2 cellular contexts compared by ENCODE assay signal in genomic region chr6:118893095-118893881, GRCh38.
TF ChIP-seq lines count a peak whose summit lies in the region.

No MANE protein-coding gene starts in this region.

TF ChIP-seq in HCT116, 20 proteins besides CTCF, POLR2A, EP300 and RAD21:
- no peak for TF ChIP-seq ZFX (IDR thresholded peaks at IDR 0.05)
- TF ChIP-seq YY1 (IDR thresholded peaks at IDR 0.05; ENCODE audit: extremely low read depth, insufficient replicate concordance, low read depth, low read length) = no peak
- TF ChIP-seq FOSL1 (IDR thresholded peaks at IDR 0.05; ENCODE audit: low read depth) = no peak
- no peak for TF ChIP-seq TCF7L2 (IDR thresholded peaks at IDR 0.05; ENCODE audit: borderline replicate concordance, extremely low read depth, insufficient read depth, insufficient read length)
- no peak for TF ChIP-seq SIN3A (IDR thresholded peaks at IDR 0.05; ENCODE audit: low read depth)
- no peak for TF ChIP-seq CEBPB (IDR thresholded peaks at IDR 0.05; ENCODE audit: low read depth)
- TF ChIP-seq EZH2phosphoT487 (IDR thresholded peaks at IDR 0.05; ENCODE audit: borderline replicate concordance) = no peak
- no peak for TF ChIP-seq ATF3 (IDR thresholded peaks at IDR 0.05)
- TF ChIP-seq JUND (IDR thresholded peaks at IDR 0.05) = no peak
- TF ChIP-seq, protein P1, sequence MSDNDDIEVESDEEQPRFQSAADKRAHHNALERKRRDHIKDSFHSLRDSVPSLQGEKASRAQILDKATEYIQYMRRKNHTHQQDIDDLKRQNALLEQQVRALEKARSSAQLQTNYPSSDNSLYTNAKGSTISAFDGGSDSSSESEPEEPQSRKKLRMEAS (IDR thresholded peaks at IDR 0.05) = no peak
- no peak for TF ChIP-seq SRF (IDR thresholded peaks at IDR 0.05; ENCODE audit: low read depth)
- no peak for TF ChIP-seq CBX3 (IDR thresholded peaks at IDR 0.05; ENCODE audit: low read depth)
- no peak for TF ChIP-seq ELF1 (IDR thresholded peaks at IDR 0.05; ENCODE audit: borderline replicate concordance, low read depth)
- TF ChIP-seq SP1 (IDR thresholded peaks at IDR 0.05; ENCODE audit: low read depth) = no peak
- no peak for TF ChIP-seq POLR2AphosphoS5 (IDR thresholded peaks at IDR 0.05; ENCODE audit: low read depth, low read length)

TF ChIP-seq in HepG2, 621 proteins besides CTCF, POLR2A, EP300 and RAD21 (continues in another document):
- no peak for TF ChIP-seq CBFB (CRISPR knock-in tag; IDR thresholded peaks at IDR 0.05)
- TF ChIP-seq TCF12 (IDR thresholded peaks at IDR 0.05) = no peak
- no peak for TF ChIP-seq TCF12 (CRISPR knock-in tag; IDR thresholded peaks at IDR 0.05)
- TF ChIP-seq, protein P2, sequence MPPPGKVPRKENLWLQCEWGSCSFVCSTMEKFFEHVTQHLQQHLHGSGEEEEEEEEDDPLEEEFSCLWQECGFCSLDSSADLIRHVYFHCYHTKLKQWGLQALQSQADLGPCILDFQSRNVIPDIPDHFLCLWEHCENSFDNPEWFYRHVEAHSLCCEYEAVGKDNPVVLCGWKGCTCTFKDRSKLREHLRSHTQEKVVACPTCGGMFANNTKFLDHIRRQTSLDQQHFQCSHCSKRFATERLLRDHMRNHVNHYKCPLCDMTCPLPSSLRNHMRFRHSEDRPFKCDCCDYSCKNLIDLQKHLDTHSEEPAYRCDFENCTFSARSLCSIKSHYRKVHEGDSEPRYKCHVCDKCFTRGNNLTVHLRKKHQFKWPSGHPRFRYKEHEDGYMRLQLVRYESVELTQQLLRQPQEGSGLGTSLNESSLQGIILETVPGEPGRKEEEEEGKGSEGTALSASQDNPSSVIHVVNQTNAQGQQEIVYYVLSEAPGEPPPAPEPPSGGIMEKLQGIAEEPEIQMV (CRISPR knock-in tag; IDR thresholded peaks at IDR 0.05; ENCODE audit: low read depth) = no peak
- TF ChIP-seq ZNF746 (CRISPR knock-in tag; IDR thresholded peaks at IDR 0.05) = no peak
- 0 out of 2 replicates have a peak, but pooled peaks have one; percentile 40 for TF ChIP-seq ZNF550 (CRISPR knock-in tag; IDR thresholded peaks at IDR 0.05; ENCODE audit: borderline replicate concordance)
- TF ChIP-seq ZC3H13 (CRISPR knock-in tag; IDR thresholded peaks at IDR 0.05) = no peak
- TF ChIP-seq ZNF446 (CRISPR knock-in tag; IDR thresholded peaks at IDR 0.05) = no peak
- TF ChIP-seq CHD2 (IDR thresholded peaks at IDR 0.05; ENCODE audit: low read depth, low read length) = no peak
- TF ChIP-seq, protein P3, sequence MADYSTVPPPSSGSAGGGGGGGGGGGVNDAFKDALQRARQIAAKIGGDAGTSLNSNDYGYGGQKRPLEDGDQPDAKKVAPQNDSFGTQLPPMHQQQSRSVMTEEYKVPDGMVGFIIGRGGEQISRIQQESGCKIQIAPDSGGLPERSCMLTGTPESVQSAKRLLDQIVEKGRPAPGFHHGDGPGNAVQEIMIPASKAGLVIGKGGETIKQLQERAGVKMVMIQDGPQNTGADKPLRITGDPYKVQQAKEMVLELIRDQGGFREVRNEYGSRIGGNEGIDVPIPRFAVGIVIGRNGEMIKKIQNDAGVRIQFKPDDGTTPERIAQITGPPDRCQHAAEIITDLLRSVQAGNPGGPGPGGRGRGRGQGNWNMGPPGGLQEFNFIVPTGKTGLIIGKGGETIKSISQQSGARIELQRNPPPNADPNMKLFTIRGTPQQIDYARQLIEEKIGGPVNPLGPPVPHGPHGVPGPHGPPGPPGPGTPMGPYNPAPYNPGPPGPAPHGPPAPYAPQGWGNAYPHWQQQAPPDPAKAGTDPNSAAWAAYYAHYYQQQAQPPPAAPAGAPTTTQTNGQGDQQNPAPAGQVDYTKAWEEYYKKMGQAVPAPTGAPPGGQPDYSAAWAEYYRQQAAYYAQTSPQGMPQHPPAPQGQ (CRISPR knock-in tag; IDR thresholded peaks at IDR 0.05; ENCODE audit: borderline replicate concordance) = no peak
- TF ChIP-seq IRX3 (CRISPR knock-in tag; IDR thresholded peaks at IDR 0.05; ENCODE audit: borderline replicate concordance, low read depth) = no peak
- no peak for TF ChIP-seq ZNF770 (CRISPR knock-in tag; IDR thresholded peaks at IDR 0.05)
- TF ChIP-seq, protein P4, sequence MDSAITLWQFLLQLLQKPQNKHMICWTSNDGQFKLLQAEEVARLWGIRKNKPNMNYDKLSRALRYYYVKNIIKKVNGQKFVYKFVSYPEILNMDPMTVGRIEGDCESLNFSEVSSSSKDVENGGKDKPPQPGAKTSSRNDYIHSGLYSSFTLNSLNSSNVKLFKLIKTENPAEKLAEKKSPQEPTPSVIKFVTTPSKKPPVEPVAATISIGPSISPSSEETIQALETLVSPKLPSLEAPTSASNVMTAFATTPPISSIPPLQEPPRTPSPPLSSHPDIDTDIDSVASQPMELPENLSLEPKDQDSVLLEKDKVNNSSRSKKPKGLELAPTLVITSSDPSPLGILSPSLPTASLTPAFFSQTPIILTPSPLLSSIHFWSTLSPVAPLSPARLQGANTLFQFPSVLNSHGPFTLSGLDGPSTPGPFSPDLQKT (CRISPR knock-in tag; IDR thresholded peaks at IDR 0.05; ENCODE audit: borderline replicate concordance) = no peak
- TF ChIP-seq ZBTB7B (CRISPR knock-in tag; IDR thresholded peaks at IDR 0.05) = no peak
- TF ChIP-seq, protein P5, sequence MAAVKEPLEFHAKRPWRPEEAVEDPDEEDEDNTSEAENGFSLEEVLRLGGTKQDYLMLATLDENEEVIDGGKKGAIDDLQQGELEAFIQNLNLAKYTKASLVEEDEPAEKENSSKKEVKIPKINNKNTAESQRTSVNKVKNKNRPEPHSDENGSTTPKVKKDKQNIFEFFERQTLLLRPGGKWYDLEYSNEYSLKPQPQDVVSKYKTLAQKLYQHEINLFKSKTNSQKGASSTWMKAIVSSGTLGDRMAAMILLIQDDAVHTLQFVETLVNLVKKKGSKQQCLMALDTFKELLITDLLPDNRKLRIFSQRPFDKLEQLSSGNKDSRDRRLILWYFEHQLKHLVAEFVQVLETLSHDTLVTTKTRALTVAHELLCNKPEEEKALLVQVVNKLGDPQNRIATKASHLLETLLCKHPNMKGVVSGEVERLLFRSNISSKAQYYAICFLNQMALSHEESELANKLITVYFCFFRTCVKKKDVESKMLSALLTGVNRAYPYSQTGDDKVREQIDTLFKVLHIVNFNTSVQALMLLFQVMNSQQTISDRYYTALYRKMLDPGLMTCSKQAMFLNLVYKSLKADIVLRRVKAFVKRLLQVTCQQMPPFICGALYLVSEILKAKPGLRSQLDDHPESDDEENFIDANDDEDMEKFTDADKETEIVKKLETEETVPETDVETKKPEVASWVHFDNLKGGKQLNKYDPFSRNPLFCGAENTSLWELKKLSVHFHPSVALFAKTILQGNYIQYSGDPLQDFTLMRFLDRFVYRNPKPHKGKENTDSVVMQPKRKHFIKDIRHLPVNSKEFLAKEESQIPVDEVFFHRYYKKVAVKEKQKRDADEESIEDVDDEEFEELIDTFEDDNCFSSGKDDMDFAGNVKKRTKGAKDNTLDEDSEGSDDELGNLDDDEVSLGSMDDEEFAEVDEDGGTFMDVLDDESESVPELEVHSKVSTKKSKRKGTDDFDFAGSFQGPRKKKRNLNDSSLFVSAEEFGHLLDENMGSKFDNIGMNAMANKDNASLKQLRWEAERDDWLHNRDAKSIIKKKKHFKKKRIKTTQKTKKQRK (IDR thresholded peaks at IDR 0.05; ENCODE audit: low read length) = no peak
- TF ChIP-seq ZNF383 (CRISPR knock-in tag; IDR thresholded peaks at IDR 0.05; ENCODE audit: borderline replicate concordance) = no peak
- TF ChIP-seq ZNF879 (CRISPR knock-in tag; IDR thresholded peaks at IDR 0.05) = 0 out of 2 replicates have a peak, but pooled peaks have one; percentile 56
- TF ChIP-seq ZNF564 (CRISPR knock-in tag; IDR thresholded peaks at IDR 0.05) = no peak
- TF ChIP-seq ONECUT2 (CRISPR knock-in tag; IDR thresholded peaks at IDR 0.05) = no peak
- no peak for TF ChIP-seq SP4 (CRISPR knock-in tag; IDR thresholded peaks at IDR 0.05)
- TF ChIP-seq LCORL (IDR thresholded peaks at IDR 0.05) = peak; percentile 76; the same call in 1 of the 2 replicates
- TF ChIP-seq LCORL (CRISPR knock-in tag; IDR thresholded peaks at IDR 0.05) = 0 out of 2 replicates have a peak, but pooled peaks have one; percentile 9
- TF ChIP-seq PLRG1 (conservative IDR thresholded peaks at IDR 0.05) = no peak
- no peak for TF ChIP-seq FOXC1 (CRISPR knock-in tag; IDR thresholded peaks at IDR 0.05; ENCODE audit: borderline replicate concordance)
- TF ChIP-seq ZNF333 (CRISPR knock-in tag; IDR thresholded peaks at IDR 0.05; ENCODE audit: borderline replicate concordance) = no peak
- TF ChIP-seq MLLT10 (CRISPR knock-in tag; IDR thresholded peaks at IDR 0.05) = no peak
- no peak for TF ChIP-seq CCDC6 (CRISPR knock-in tag; IDR thresholded peaks at IDR 0.05)
- TF ChIP-seq ZNF124 (CRISPR knock-in tag; IDR thresholded peaks at IDR 0.05) = no peak
- 0 out of 2 replicates have a peak, but pooled peaks have one; percentile 12 for TF ChIP-seq KLF15 (CRISPR knock-in tag; IDR thresholded peaks at IDR 0.05; ENCODE audit: borderline replicate concordance)
- no peak for TF ChIP-seq SIX4 (CRISPR knock-in tag; IDR thresholded peaks at IDR 0.05)
- TF ChIP-seq MAFF (IDR thresholded peaks at IDR 0.05; ENCODE audit: low read depth, low read length) = no peak
- TF ChIP-seq TSC22D2 (CRISPR knock-in tag; IDR thresholded peaks at IDR 0.05; ENCODE audit: borderline replicate concordance) = no peak
- 0 out of 2 replicates have a peak, but pooled peaks have one; percentile 29 for TF ChIP-seq ARID2 (CRISPR knock-in tag; IDR thresholded peaks at IDR 0.05; ENCODE audit: borderline replicate concordance)
- no peak for TF ChIP-seq KLF6 (CRISPR knock-in tag; IDR thresholded peaks at IDR 0.05)
- TF ChIP-seq HNRNPL (IDR thresholded peaks at IDR 0.05; ENCODE audit: low read depth, low read length) = no peak
- TF ChIP-seq ZNF766 (CRISPR knock-in tag; IDR thresholded peaks at IDR 0.05; ENCODE audit: borderline replicate concordance) = no peak
- no peak for TF ChIP-seq ZNF121 (CRISPR knock-in tag; IDR thresholded peaks at IDR 0.05)
- TF ChIP-seq, protein P6, sequence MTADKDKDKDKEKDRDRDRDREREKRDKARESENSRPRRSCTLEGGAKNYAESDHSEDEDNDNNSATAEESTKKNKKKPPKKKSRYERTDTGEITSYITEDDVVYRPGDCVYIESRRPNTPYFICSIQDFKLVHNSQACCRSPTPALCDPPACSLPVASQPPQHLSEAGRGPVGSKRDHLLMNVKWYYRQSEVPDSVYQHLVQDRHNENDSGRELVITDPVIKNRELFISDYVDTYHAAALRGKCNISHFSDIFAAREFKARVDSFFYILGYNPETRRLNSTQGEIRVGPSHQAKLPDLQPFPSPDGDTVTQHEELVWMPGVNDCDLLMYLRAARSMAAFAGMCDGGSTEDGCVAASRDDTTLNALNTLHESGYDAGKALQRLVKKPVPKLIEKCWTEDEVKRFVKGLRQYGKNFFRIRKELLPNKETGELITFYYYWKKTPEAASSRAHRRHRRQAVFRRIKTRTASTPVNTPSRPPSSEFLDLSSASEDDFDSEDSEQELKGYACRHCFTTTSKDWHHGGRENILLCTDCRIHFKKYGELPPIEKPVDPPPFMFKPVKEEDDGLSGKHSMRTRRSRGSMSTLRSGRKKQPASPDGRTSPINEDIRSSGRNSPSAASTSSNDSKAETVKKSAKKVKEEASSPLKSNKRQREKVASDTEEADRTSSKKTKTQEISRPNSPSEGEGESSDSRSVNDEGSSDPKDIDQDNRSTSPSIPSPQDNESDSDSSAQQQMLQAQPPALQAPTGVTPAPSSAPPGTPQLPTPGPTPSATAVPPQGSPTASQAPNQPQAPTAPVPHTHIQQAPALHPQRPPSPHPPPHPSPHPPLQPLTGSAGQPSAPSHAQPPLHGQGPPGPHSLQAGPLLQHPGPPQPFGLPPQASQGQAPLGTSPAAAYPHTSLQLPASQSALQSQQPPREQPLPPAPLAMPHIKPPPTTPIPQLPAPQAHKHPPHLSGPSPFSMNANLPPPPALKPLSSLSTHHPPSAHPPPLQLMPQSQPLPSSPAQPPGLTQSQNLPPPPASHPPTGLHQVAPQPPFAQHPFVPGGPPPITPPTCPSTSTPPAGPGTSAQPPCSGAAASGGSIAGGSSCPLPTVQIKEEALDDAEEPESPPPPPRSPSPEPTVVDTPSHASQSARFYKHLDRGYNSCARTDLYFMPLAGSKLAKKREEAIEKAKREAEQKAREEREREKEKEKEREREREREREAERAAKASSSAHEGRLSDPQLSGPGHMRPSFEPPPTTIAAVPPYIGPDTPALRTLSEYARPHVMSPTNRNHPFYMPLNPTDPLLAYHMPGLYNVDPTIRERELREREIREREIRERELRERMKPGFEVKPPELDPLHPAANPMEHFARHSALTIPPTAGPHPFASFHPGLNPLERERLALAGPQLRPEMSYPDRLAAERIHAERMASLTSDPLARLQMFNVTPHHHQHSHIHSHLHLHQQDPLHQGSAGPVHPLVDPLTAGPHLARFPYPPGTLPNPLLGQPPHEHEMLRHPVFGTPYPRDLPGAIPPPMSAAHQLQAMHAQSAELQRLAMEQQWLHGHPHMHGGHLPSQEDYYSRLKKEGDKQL (CRISPR knock-in tag; IDR thresholded peaks at IDR 0.05; ENCODE audit: low read depth) = no peak
- TF ChIP-seq ZNF296 (CRISPR knock-in tag; conservative IDR thresholded peaks at IDR 0.05) = no peak
- TF ChIP-seq ZNF225 (CRISPR knock-in tag; IDR thresholded peaks at IDR 0.05) = no peak
- no peak for TF ChIP-seq NR0B2 (CRISPR knock-in tag; IDR thresholded peaks at IDR 0.05)
- TF ChIP-seq SALL1 (CRISPR knock-in tag; IDR thresholded peaks at IDR 0.05) = no peak
- TF ChIP-seq MATR3 (CRISPR knock-in tag; IDR thresholded peaks at IDR 0.05) = no peak
- TF ChIP-seq BORCS8-MEF2B (CRISPR knock-in tag; IDR thresholded peaks at IDR 0.05) = no peak
- no peak for TF ChIP-seq SP140L (CRISPR knock-in tag; IDR thresholded peaks at IDR 0.05; ENCODE audit: borderline replicate concordance)
- no peak for TF ChIP-seq NR2F1 (CRISPR knock-in tag; IDR thresholded peaks at IDR 0.05)
- 0 out of 2 replicates have a peak, but pooled peaks have one; percentile 43 for TF ChIP-seq ZMYM2 (CRISPR knock-in tag; IDR thresholded peaks at IDR 0.05)
- TF ChIP-seq RFXANK (CRISPR knock-in tag; IDR thresholded peaks at IDR 0.05) = no peak
- TF ChIP-seq RBFOX2 (IDR thresholded peaks at IDR 0.05; ENCODE audit: low read depth, low read length) = no peak
